In genomic region chr2:120568089-120568974, GRCh38 we compare ENCODE assay signal across 17 cellular contexts.
"Had no signal": no experiment of that assay in that cellular context is flagged by ENCODE, and none has a peak within 500 bp of the region (broad histone marks: within the 10 kb centered on the region; RNA-seq: fewer than 3 reads in every experiment).

No MANE protein-coding gene starts in this region.

- H3K4me2 ChIP-seq: hepatocyte had no signal

- H3K4me1 ChIP-seq: left lung had no signal

- H3K27me3 Mint-ChIP-seq: activated naive CD8-positive, alpha-beta T cell treated with anti-CD3 and anti-CD28 coated beads, Interleukin-2, amount 50 U/mL, for 24 hours had no signal

- H3K36me3 Mint-ChIP-seq: memory B cell; naive thymus-derived CD4-positive, alpha-beta T cell; stimulated activated memory B cell treated with anti-CD40 and anti-IgM and Interleukin-4, amounts not matched to agents 10 μg/mL and 1 μg/mL and 100 μg/mL, for 72 hours had no signal

- H3K4me1 Mint-ChIP-seq: activated naive CD8-positive, alpha-beta T cell treated with anti-CD3 and anti-CD28 coated beads, Interleukin-2, amount 50 U/mL, for 24 hours; memory B cell; naive thymus-derived CD4-positive, alpha-beta T cell; stimulated activated memory B cell treated with anti-CD40 and anti-IgM and Interleukin-4, amounts not matched to agents 10 μg/mL and 1 μg/mL and 100 μg/mL, for 72 hours had no signal

- H3K79me2 ChIP-seq: hepatocyte had no signal

- ATAC-seq: activated naive CD8-positive, alpha-beta T cell treated with anti-CD3 and anti-CD28 coated beads, Interleukin-2, amount 50 U/mL, for 24 hours; esophagus mucosa; left lung; mucosa of descending colon; naive thymus-derived CD4-positive, alpha-beta T cell; stimulated activated memory B cell treated with anti-CD40 and anti-IgM and Interleukin-4, amounts not matched to agents 10 μg/mL and 1 μg/mL and 100 μg/mL, for 72 hours had no signal

- H3K27ac Mint-ChIP-seq: activated naive CD8-positive, alpha-beta T cell treated with anti-CD3 and anti-CD28 coated beads, Interleukin-2, amount 50 U/mL, for 24 hours; memory B cell; stimulated activated memory B cell treated with anti-CD40 and anti-IgM and Interleukin-4, amounts not matched to agents 10 μg/mL and 1 μg/mL and 100 μg/mL, for 72 hours had no signal

- H3K27ac ChIP-seq: hepatocyte, left lung had no signal

- H3K36me3 ChIP-seq: ascending aorta, left lung had no signal

- H3K4me3 Mint-ChIP-seq: activated naive CD8-positive, alpha-beta T cell treated with anti-CD3 and anti-CD28 coated beads, Interleukin-2, amount 50 U/mL, for 24 hours; memory B cell; stimulated activated memory B cell treated with anti-CD40 and anti-IgM and Interleukin-4, amounts not matched to agents 10 μg/mL and 1 μg/mL and 100 μg/mL, for 72 hours had no signal

- H3K27me3 ChIP-seq: ascending aorta, hepatocyte had no signal

- DNase-seq: activated CD4-positive, alpha-beta T cell treated with anti-CD3 and anti-CD28 coated beads, Interleukin-2, amount 50 U/mL, for 1 hour; activated CD8-positive, alpha-beta memory T cell treated with anti-CD3 and anti-CD28 coated beads for 24 hours; activated naive CD4-positive, alpha-beta T cell treated with Interleukin-2 at 50 U/mL for 16 hours; activated naive CD8-positive, alpha-beta T cell treated with anti-CD3 and anti-CD28 coated beads, Interleukin-2, amount 50 U/mL, for 24 hours; caudate nucleus; naive thymus-derived CD4-positive, alpha-beta T cell; retina; T-helper 9 cell; trophoblast cell had no signal

- H3K9me3 ChIP-seq: ascending aorta, left lung, mucosa of descending colon had no signal

- H2AFZ ChIP-seq: hepatocyte had no signal

- H3K4me3 ChIP-seq: ascending aorta, coronary artery, hepatocyte, left lung, mucosa of descending colon had no signal

- H3K9me3 Mint-ChIP-seq: activated naive CD8-positive, alpha-beta T cell treated with anti-CD3 and anti-CD28 coated beads, Interleukin-2, amount 50 U/mL, for 24 hours; memory B cell; naive thymus-derived CD4-positive, alpha-beta T cell; stimulated activated memory B cell treated with anti-CD40 and anti-IgM and Interleukin-4, amounts not matched to agents 10 μg/mL and 1 μg/mL and 100 μg/mL, for 72 hours had no signal
